ENCODE assay signal across 19 cellular contexts in the genomic region with DNA sequence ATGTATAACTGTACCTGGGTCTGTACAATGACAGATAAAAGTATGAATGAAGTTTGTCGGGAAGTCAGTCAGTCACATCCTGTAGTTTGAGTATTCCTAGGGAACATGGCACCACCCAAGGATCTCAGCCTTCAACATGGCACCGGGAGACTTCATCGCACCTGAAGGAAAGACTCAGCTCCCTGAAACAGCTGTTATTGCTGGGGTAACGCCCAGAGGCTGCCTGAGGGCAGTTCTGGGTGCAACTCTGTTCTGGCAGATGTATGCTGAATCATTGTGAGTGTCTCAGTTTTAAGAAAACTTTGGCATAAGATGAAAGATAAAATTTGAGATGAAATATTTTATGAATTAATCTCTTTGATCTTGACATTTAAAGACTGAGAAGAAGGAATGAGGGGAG. TPM values are rescaled to one million over a fixed set of nuclear protein-coding genes. Genes with fewer than 3 reads are reported as not detected.
DNase-seq lines count a peak whose midpoint lies in the region; ATAC-seq, FAIRE-seq and TF ChIP-seq lines count a peak whose summit lies in the region.
"Had no signal": no experiment of that assay in that cellular context is flagged by ENCODE, and none has a peak within 500 bp of the region (broad histone marks: within the 10 kb centered on the region; RNA-seq: fewer than 3 reads in every experiment).

No MANE protein-coding gene starts in this region.

- no peak for TF ChIP-seq CTCF in mammary epithelial cell (conservative IDR thresholded peaks at IDR 0.05 in 1 of 2, IDR thresholded peaks at IDR 0.05 in 1 of 2; ENCODE audit: extremely low read depth in 1 of 2, insufficient read depth in 1 of 2, low read depth in 1 of 2, low read length in 2 of 2)
- TF ChIP-seq CTCF in MCF 10A (IDR thresholded peaks at IDR 0.05; ENCODE audit: unreplicated experiment), result no peak
- TF ChIP-seq CTCF in epithelial cell of esophagus (IDR thresholded peaks at IDR 0.05; ENCODE audit: insufficient read depth, low read depth, low read length, missing control alignments), result no peak
- TF ChIP-seq CTCF in keratinocyte (optimal IDR thresholded peaks at IDR 0.05 in 1 of 3, IDR thresholded peaks at IDR 0.05 in 1 of 3, conservative IDR thresholded peaks at IDR 0.05 in 1 of 3; ENCODE audit: extremely low read depth in 1 of 3, insufficient read depth in 2 of 3, low read length in 3 of 3), result peak in 1 of 3 experiments; percentile 22
- no peak for TF ChIP-seq CTCF in stomach (IDR thresholded peaks at IDR 0.05)

- H3K27me3 Mint-ChIP-seq in MCF 10A (ENCODE audit: insufficient read depth, unreplicated experiment), result no peaks in the 10 kb centered on the region
- H3K27me3 Mint-ChIP-seq in stimulated activated memory B cell treated with anti-CD40 and anti-IgM and Interleukin-4, amounts not matched to agents 10 μg/mL and 1 μg/mL and 100 μg/mL, for 72 hours, result peaks cover 18% of the 10 kb centered on the region
- peaks cover 14 to 27% of the 10 kb centered on the region in 2 donors for H3K27me3 Mint-ChIP-seq in natural killer cell treated with Interleukin-12 subunit alpha and Interleukin-12 subunit beta and Interleukin-15 and Interleukin-18, amount 100 ng/mL, for 72 hours

- no peak for ATAC-seq in stimulated activated memory B cell treated with anti-CD40 and anti-IgM and Interleukin-4, amounts not matched to agents 10 μg/mL and 1 μg/mL and 100 μg/mL, for 72 hours
- no peak for ATAC-seq in natural killer cell treated with Interleukin-12 subunit alpha and Interleukin-12 subunit beta and Interleukin-15 and Interleukin-18, amount 100 ng/mL, for 72 hours
- ATAC-seq: A549, GM12878 had no signal

- no peak overlapping the region for H3K27ac ChIP-seq in mammary epithelial cell (ENCODE audit: insufficient read depth, low read depth, low read length)
- no peak overlapping the region for H3K27ac ChIP-seq in keratinocyte (ENCODE audit: control insufficient read depth, insufficient read depth, low read length)
- no peak overlapping the region for H3K27ac ChIP-seq in stomach
- H3K27ac ChIP-seq: 22Rv1, A549, BLaER1 had no signal

- no peak overlapping the region for H3K9ac ChIP-seq in mammary epithelial cell (ENCODE audit: insufficient read depth, low read length)
- no peak overlapping the region for H3K9ac ChIP-seq in keratinocyte (ENCODE audit: control insufficient read depth, extremely low read depth, insufficient read depth, low read length)
- H3K9ac ChIP-seq: BLaER1 had no signal

- dilution Hi-C loops in mammary epithelial cell (cut with HindIII; ENCODE audit: low sequenced_read_pairs), result loop anchor here (25.0 kb wide), 1 partner anchor 325 kb away; no protein-coding TSS in a partner anchor
- dilution Hi-C loops in keratinocyte (cut with MboI; ENCODE audit: extremely low pct_ligation_motif_present, low sequenced_read_pairs), result no loop called here

- DNase-seq in mammary epithelial cell, result peak; percentile 48
- DNase-seq in MCF 10A (ENCODE audit: unreplicated experiment), result no peak
- peak; percentile 56 for DNase-seq in epithelial cell of esophagus (ENCODE audit: low read depth)
- peak; percentile 54 for DNase-seq in keratinocyte (ENCODE audit: low read depth, low spot score)
- no peak for DNase-seq in natural killer cell treated with Interleukin-12 subunit alpha and Interleukin-12 subunit beta and Interleukin-15 and Interleukin-18, amount 100 ng/mL, for 72 hours (ENCODE audit: low spot score)
- no peak for DNase-seq in stomach
- DNase-seq: AML-193; CD4-positive, alpha-beta memory T cell; DND-41; EL; H9 had no signal

- 31% methylated on average over 4 of the region's 4 CpGs for WGBS in mammary epithelial cell (ENCODE audit: low coverage, missing lambda C conversion rate)
- WGBS in stomach, 5 donors, result 73 to 89% (median 85%) methylated on average over 4 of the region's 4 CpGs

- no peaks in the 10 kb centered on the region for H3K9me3 ChIP-seq in mammary epithelial cell (replicated peaks; ENCODE audit: insufficient read depth, low read length)
- no peaks in the 10 kb centered on the region for H3K9me3 ChIP-seq in keratinocyte (ENCODE audit: control insufficient read depth, low read depth, low read length)
- no peaks in the 10 kb centered on the region for H3K9me3 ChIP-seq in stomach
- H3K9me3 ChIP-seq: A549, BLaER1 had no signal

- peaks cover 8% of the 10 kb centered on the region for H3K9me3 Mint-ChIP-seq in MCF 10A (ENCODE audit: unreplicated experiment)
- no peaks in the 10 kb centered on the region for H3K9me3 Mint-ChIP-seq in stimulated activated memory B cell treated with anti-CD40 and anti-IgM and Interleukin-4, amounts not matched to agents 10 μg/mL and 1 μg/mL and 100 μg/mL, for 72 hours
- no peaks in the 10 kb centered on the region for H3K9me3 Mint-ChIP-seq in natural killer cell treated with Interleukin-12 subunit alpha and Interleukin-12 subunit beta and Interleukin-15 and Interleukin-18, amount 100 ng/mL, for 72 hours
- H3K9me3 Mint-ChIP-seq: CD4-positive, alpha-beta memory T cell; H9 had no signal

- in situ Hi-C loops in mammary epithelial cell (cut with MboI; ENCODE audit: low sequenced_read_pairs in 2 of 2), result loop anchor here in 1 of 2 donors (10.0 kb wide), 1 partner anchor 93 kb away; no protein-coding TSS in a partner anchor

- TF ChIP-seq POLR2A in stomach (IDR thresholded peaks at IDR 0.05), result no peak

- H4K20me1 ChIP-seq in mammary epithelial cell (ENCODE audit: insufficient read depth, low read length) (no peaks in the 10 kb centered on the region), keratinocyte (ENCODE audit: control insufficient read depth, extremely low read depth, insufficient read depth, low read length) (no peaks in the 10 kb centered on the region)
- H4K20me1 ChIP-seq: BLaER1 had no signal

- H2AFZ ChIP-seq in mammary epithelial cell (ENCODE audit: low read depth, low read length) (peak overlapping the region; percentile 69), keratinocyte (ENCODE audit: control insufficient read depth, low read length) (peak overlapping the region; percentile 41)

- no peak overlapping the region for H3K4me3 Mint-ChIP-seq in MCF 10A (ENCODE audit: unreplicated experiment)
- H3K4me3 Mint-ChIP-seq in stimulated activated memory B cell treated with anti-CD40 and anti-IgM and Interleukin-4, amounts not matched to agents 10 μg/mL and 1 μg/mL and 100 μg/mL, for 72 hours, result no peak overlapping the region
- no peak overlapping the region for H3K4me3 Mint-ChIP-seq in natural killer cell treated with Interleukin-12 subunit alpha and Interleukin-12 subunit beta and Interleukin-15 and Interleukin-18, amount 100 ng/mL, for 72 hours
- H3K4me3 Mint-ChIP-seq: CD14-positive monocyte; CD4-positive, alpha-beta memory T cell; H9 had no signal

- BruUV-seq in mammary epithelial cell (replicated peaks; lab: Mats Ljungman, UMichigan), result no TSS peak
- no TSS peak for BruUV-seq in MCF 10A (replicated peaks; lab: Mats Ljungman, UMichigan)

- POLR2A ChIA-PET in MCF 10A (lab: Yijun Ruan, JAX), result no interaction called here

- H3K36me3 ChIP-seq in mammary epithelial cell (ENCODE audit: insufficient read depth, low read length), result no peaks in the 10 kb centered on the region
- no peaks in the 10 kb centered on the region for H3K36me3 ChIP-seq in keratinocyte (ENCODE audit: control insufficient read depth in 2 of 2, extremely low read depth in 1 of 2, insufficient read depth in 2 of 2, low read length in 2 of 2)
- no peaks in the 10 kb centered on the region for H3K36me3 ChIP-seq in stomach
- H3K36me3 ChIP-seq: BLaER1 had no signal

- H3K9me1 ChIP-seq in keratinocyte (ENCODE audit: control insufficient read depth, extremely low read depth, insufficient read depth, low read length), result no peaks in the 10 kb centered on the region

- no peak for TF ChIP-seq EP300 in stomach (IDR thresholded peaks at IDR 0.05)

- FAIRE-seq in keratinocyte (lab: Jason Lieb, UNC), result peak; percentile 67
- FAIRE-seq: A549, GM12878, H1 had no signal

- peaks cover 2% of the 10 kb centered on the region for H3K4me1 Mint-ChIP-seq in MCF 10A (ENCODE audit: insufficient read depth, unreplicated experiment)
- no peaks in the 10 kb centered on the region for H3K4me1 Mint-ChIP-seq in stimulated activated memory B cell treated with anti-CD40 and anti-IgM and Interleukin-4, amounts not matched to agents 10 μg/mL and 1 μg/mL and 100 μg/mL, for 72 hours
- H3K4me1 Mint-ChIP-seq in natural killer cell treated with Interleukin-12 subunit alpha and Interleukin-12 subunit beta and Interleukin-15 and Interleukin-18, amount 100 ng/mL, for 72 hours (ENCODE audit: low read depth in 2 of 2), result peaks cover 0 to 7% of the 10 kb centered on the region in 2 donors
- H3K4me1 Mint-ChIP-seq: CD4-positive, alpha-beta memory T cell; H9 had no signal

- H3K4me2 ChIP-seq in mammary epithelial cell (ENCODE audit: insufficient read depth, low read depth, low read length), result no peak overlapping the region
- peak overlapping the region; percentile 6 for H3K4me2 ChIP-seq in keratinocyte (ENCODE audit: control insufficient read depth, extremely low read depth, insufficient read depth, low read depth, low read length)
- H3K4me2 ChIP-seq: A549, BLaER1 had no signal

- H3K4me3 ChIP-seq in mammary epithelial cell (replicated peaks in 1 of 3; ENCODE audit: insufficient read depth in 1 of 3, low read depth in 2 of 3, low read length in 3 of 3), result no peak overlapping the region
- no peak overlapping the region for H3K4me3 ChIP-seq in epithelial cell of esophagus (ENCODE audit: low read length)
- H3K4me3 ChIP-seq in keratinocyte (ENCODE audit: control insufficient read depth in 2 of 3, extremely low read depth in 1 of 3, insufficient read depth in 2 of 3, low read depth in 1 of 3, low read length in 3 of 3), result no peak overlapping the region
- H3K4me3 ChIP-seq in stomach, result no peak overlapping the region
- H3K4me3 ChIP-seq: A549, BLaER1, GM12878 had no signal

- intact Hi-C loops in mammary epithelial cell (cut with micrococcal nuclease), result no loop called here
- intact Hi-C loops in MCF 10A (cut with micrococcal nuclease), result no loop called here
- intact Hi-C loops in stomach (cut with DNase I; ENCODE audit: low total_unique reads), result no loop called here

- H3K27me3 ChIP-seq in mammary epithelial cell (ENCODE audit: insufficient read depth, low read length) (no peaks in the 10 kb centered on the region), keratinocyte (ENCODE audit: control insufficient read depth, extremely low read depth, insufficient read depth, low read length) (no peaks in the 10 kb centered on the region), stomach (peaks cover 0 to 5% (median 4%) of the 10 kb centered on the region in 3 donors)
- H3K27me3 ChIP-seq: BLaER1 had no signal

- no peaks in the 10 kb centered on the region for H3K36me3 Mint-ChIP-seq in MCF 10A (ENCODE audit: insufficient read depth, unreplicated experiment)
- H3K36me3 Mint-ChIP-seq in stimulated activated memory B cell treated with anti-CD40 and anti-IgM and Interleukin-4, amounts not matched to agents 10 μg/mL and 1 μg/mL and 100 μg/mL, for 72 hours, result no peaks in the 10 kb centered on the region
- H3K36me3 Mint-ChIP-seq in natural killer cell treated with Interleukin-12 subunit alpha and Interleukin-12 subunit beta and Interleukin-15 and Interleukin-18, amount 100 ng/mL, for 72 hours, result no peaks in the 10 kb centered on the region
- H3K36me3 Mint-ChIP-seq: CD14-positive monocyte; CD4-positive, alpha-beta memory T cell had no signal

- no peak overlapping the region for H3K27ac Mint-ChIP-seq in MCF 10A (ENCODE audit: low read depth, unreplicated experiment)
- no peak overlapping the region for H3K27ac Mint-ChIP-seq in stimulated activated memory B cell treated with anti-CD40 and anti-IgM and Interleukin-4, amounts not matched to agents 10 μg/mL and 1 μg/mL and 100 μg/mL, for 72 hours
- H3K27ac Mint-ChIP-seq in natural killer cell treated with Interleukin-12 subunit alpha and Interleukin-12 subunit beta and Interleukin-15 and Interleukin-18, amount 100 ng/mL, for 72 hours, result no peak overlapping the region
- H3K27ac Mint-ChIP-seq: CD14-positive monocyte; CD4-positive, alpha-beta memory T cell; H9 had no signal

- H3K4me1 ChIP-seq in mammary epithelial cell (ENCODE audit: insufficient read depth, low read length), result peaks cover 10% of the 10 kb centered on the region
- H3K4me1 ChIP-seq in keratinocyte (ENCODE audit: control insufficient read depth, extremely low read depth, insufficient read depth, low read length), result peaks cover 5% of the 10 kb centered on the region
- no peaks in the 10 kb centered on the region for H3K4me1 ChIP-seq in stomach
- H3K4me1 ChIP-seq: A549 had no signal

- no peaks in the 10 kb centered on the region for H3K79me2 ChIP-seq in mammary epithelial cell (ENCODE audit: insufficient read depth, low read length)
- no peaks in the 10 kb centered on the region for H3K79me2 ChIP-seq in keratinocyte (ENCODE audit: control insufficient read depth, insufficient read depth, low read length)

- CTCF ChIA-PET in mammary epithelial cell (lab: Charles Lee; ENCODE audit: low non-redundant PET) (no interaction called here), MCF 10A (lab: Yijun Ruan, JAX) (interaction anchor here (1.0 to 3.7 kb wide), 6 partner anchors 13 to 257 kb away, joined by 3 to 16 read pairs (median 4); no protein-coding TSS in a partner anchor)

RNA-seq across cellular contexts. Expression of a gene that starts 49.9 kb away (rescaled TPM):
- total RNA-seq in mammary epithelial cell (10 to 100 TPM in 1 of 2 donors, under 1 TPM in 1; 0.67 to 60.3 TPM), MCF 10A (2022) (0.47 and 0.82 TPM in 2 replicates), stomach (1 to 10 TPM in 1 of 5 donors, not detected in 4; 1.8 TPM)
- polyA plus RNA-seq in mammary epithelial cell (30.6 TPM), keratinocyte (555 to 1,052 TPM (median 733 TPM) in 3 replicates), stomach (10 to 100 TPM in 1 of 3 donors, 1 to 10 TPM in 1, under 1 TPM in 1; 0.46 to 22.4 (median 4.1) TPM)
- polyA minus RNA-seq in mammary epithelial cell (22.2 TPM), keratinocyte (174 to 585 TPM (median 505 TPM) in 3 replicates)
- 712 TPM for polyA plus RNA-seq in keratinocyte (2011; ENCODE audit: low read depth)
- polyA plus RNA-seq in keratinocyte (2011; cell fraction: cytosol; rRNA removed), result 414 and 847 TPM in 2 replicates
- polyA plus RNA-seq in keratinocyte (2011; cell fraction: nucleus; rRNA removed), result 2,301 and 2,504 TPM in 2 replicates
- 233 and 890 TPM in 2 replicates for polyA plus RNA-seq in keratinocyte (2012; ENCODE audit: low replicate concordance)
- 251 TPM for polyA minus RNA-seq in keratinocyte (2011; cell fraction: cytosol; rRNA and poly(A)+ RNA removed)
- 720 and 1,118 TPM in 2 replicates for polyA minus RNA-seq in keratinocyte (2011; cell fraction: nucleus; rRNA and poly(A)+ RNA removed)
- not detected for total RNA-seq in natural killer cell treated with Interleukin-12 subunit alpha and Interleukin-12 subunit beta and Interleukin-15 and Interleukin-18, amount 100 ng/mL, for 72 hours
- total RNA-seq: G401, H1, H9 had no signal
- polyA plus RNA-seq: A549; CD4-positive, alpha-beta memory T cell; H1 had no signal

Comparison
In these comparisons a context has a peak if more than half of its experiments do, and no peak if none do; other contexts are left out.
1. DNase-seq: peak in mammary epithelial cell (single experiment), epithelial cell of esophagus (single experiment) and keratinocyte (single experiment); none in MCF 10A (single experiment), natural killer cell treated with Interleukin-12 subunit alpha and Interleukin-12 subunit beta and Interleukin-15 and Interleukin-18, amount 100 ng/mL, for 72 hours (single experiment) and stomach (single experiment).